Comparison of ENCODE assay signal across 8 cellular contexts in the genomic region with DNA sequence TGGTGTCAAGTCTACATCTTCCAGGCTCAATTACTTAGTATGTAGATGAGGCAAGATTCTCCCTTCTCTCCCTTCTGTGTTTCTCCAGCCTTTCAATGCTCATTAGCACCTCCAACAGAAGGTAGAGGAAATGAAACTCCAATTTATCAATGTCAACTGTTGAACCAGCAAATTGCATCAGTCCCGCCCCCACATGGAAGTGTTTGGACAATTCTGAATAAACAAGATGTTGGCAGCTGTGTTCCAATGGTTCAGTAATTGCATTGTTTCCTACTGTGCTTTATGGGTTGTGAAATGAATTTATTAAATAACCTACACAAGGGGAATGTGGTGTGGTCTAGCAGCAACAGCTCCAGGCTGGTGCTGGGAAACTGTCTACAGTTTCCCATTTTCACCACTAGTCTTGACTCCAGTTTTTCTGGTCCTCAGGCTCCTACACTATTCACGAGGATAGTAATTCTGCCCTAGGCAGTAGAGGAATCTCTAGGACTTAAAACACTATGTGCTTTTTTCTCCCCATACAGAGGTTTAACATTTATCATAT.
DNase-seq lines count a peak whose midpoint lies in the region; ATAC-seq and TF ChIP-seq lines count a peak whose summit lies in the region.

No MANE protein-coding gene starts in this region.

- H3K4me3 ChIP-seq in Peyer's patch: no peak overlapping the region

- H3K9me3 ChIP-seq in Peyer's patch (no peaks in the 10 kb centered on the region), T-helper 17 cell (ENCODE audit: control insufficient read depth, low read length, poor library complexity, severe bottlenecking) (no peaks in the 10 kb centered on the region)

- H3K27ac ChIP-seq in Peyer's patch: no peak overlapping the region

- H3K36me3 Mint-ChIP-seq in T-helper 17 cell (ENCODE audit: low read depth): no peaks in the 10 kb centered on the region

- no peaks in the 10 kb centered on the region for H3K27me3 Mint-ChIP-seq in T-helper 17 cell

- no peak for TF ChIP-seq CTCF in Peyer's patch (IDR thresholded peaks at IDR 0.05)

- no peak for TF ChIP-seq POLR2A in Peyer's patch (IDR thresholded peaks at IDR 0.05)

- ATAC-seq in HG02885 (IDR thresholded peaks at IDR 0.05; ENCODE audit: poor library complexity, unreplicated experiment): peak; percentile 50
- no peak for ATAC-seq in T-helper 17 cell

- DNase-seq in DMS153 (lab: John Stamatoyannopoulos, UW): peak; percentile 83
- peak; percentile 86 for DNase-seq in NCI-H510A treated with DMSO at 0.1 percent for 48 hours (lab: John Stamatoyannopoulos, UW)
- DNase-seq in fibroblast of gingiva (ENCODE audit: low read depth): peak; percentile 49
- no peak for DNase-seq in activated CD4-positive, alpha-beta T cell treated with anti-CD3 and anti-CD28 coated beads, Interleukin-2, amount 50 U/mL, for 48 hours
- no peak for DNase-seq in Peyer's patch
- DNase-seq in T-helper 17 cell: no peak
- no peak for DNase-seq in ecto neural progenitor cell (ENCODE audit: low spot score)

- peaks cover 16% of the 10 kb centered on the region for H3K4me1 Mint-ChIP-seq in T-helper 17 cell

- peaks cover 0 to 7% (median 0%) of the 10 kb centered on the region in 4 donors for H3K4me1 ChIP-seq in Peyer's patch

- H3K27ac Mint-ChIP-seq in T-helper 17 cell: no peak overlapping the region

- no peaks in the 10 kb centered on the region for H3K27me3 ChIP-seq in Peyer's patch

- H3K36me3 ChIP-seq in Peyer's patch: no peaks in the 10 kb centered on the region

- no peak overlapping the region for H3K4me3 Mint-ChIP-seq in T-helper 17 cell

Comparison
In these comparisons a context has a peak if more than half of its experiments do, and no peak if none do; other contexts are left out.
1. DNase-seq: peak in DMS153 (single experiment), NCI-H510A treated with DMSO at 0.1 percent for 48 hours (single experiment) and fibroblast of gingiva (single experiment); none in activated CD4-positive, alpha-beta T cell treated with anti-CD3 and anti-CD28 coated beads, Interleukin-2, amount 50 U/mL, for 48 hours (0 of 2), Peyer's patch (0 of 3), T-helper 17 cell (0 of 3) and ecto neural progenitor cell (single experiment).